ENCODE assay signal across 12 cellular contexts in the genomic region with DNA sequence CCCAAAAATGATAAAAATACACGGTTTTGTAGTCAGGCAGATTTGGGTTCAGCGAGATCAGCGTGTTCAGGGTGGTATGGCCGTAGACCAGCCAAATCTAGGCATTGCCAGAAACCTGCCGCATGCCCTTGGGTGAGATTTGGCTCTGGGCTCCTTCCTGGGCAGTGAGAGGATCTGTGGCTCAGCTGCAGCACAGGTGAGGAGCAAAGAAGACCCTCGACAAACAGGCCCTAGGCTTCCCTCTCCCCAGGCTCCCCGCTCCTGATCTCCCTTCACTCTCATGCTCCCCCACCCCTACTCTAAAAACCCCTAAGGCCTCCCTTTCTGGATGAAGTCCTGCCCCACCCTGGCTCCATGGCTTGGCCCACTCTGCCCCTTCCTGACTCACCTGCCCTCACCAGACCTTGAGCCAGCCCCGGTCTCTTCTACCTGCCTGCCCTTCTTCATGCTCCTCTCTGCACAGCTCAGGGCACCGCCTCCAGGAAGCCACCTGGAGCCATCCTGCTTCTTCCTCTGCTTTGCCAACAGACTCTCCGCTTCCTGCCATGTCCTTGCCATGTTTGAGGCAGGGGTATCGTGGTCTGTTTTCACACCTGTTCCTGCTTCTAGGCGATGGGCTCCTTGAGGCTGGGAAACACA.
"Had no signal": no experiment of that assay in that cellular context is flagged by ENCODE, and none has a peak within 500 bp of the region (broad histone marks: within the 10 kb centered on the region; RNA-seq: fewer than 3 reads in every experiment).

No MANE protein-coding gene starts in this region.

- H3K27ac ChIP-seq: esophagus muscularis mucosa, tibial artery, VCaP had no signal

- H3K27me3 ChIP-seq: tibial artery had no signal

- DNase-seq: activated CD4-positive, alpha-beta T cell treated with anti-CD3 and anti-CD28 coated beads for 36 hours; activated CD8-positive, alpha-beta T cell treated with anti-CD3 and anti-CD28 coated beads for 36 hours; activated naive CD4-positive, alpha-beta T cell treated with anti-CD3 and anti-CD28 coated beads, Interleukin-2, amount 50 U/mL, for 16 hours; mammary epithelial cell; mucosa of descending colon; stimulated activated CD4-positive, alpha-beta T cell treated with anti-CD3 and anti-CD28 coated beads, Interleukin-15, amount 100 ng/mL, for 24 hours; T-helper 1 cell had no signal

- H3K27ac Mint-ChIP-seq: activated CD4-positive, alpha-beta T cell treated with anti-CD3 and anti-CD28 coated beads for 36 hours; activated CD8-positive, alpha-beta T cell treated with anti-CD3 and anti-CD28 coated beads for 36 hours; activated T-helper 1 cell treated with anti-CD3 and anti-CD28 coated beads, Interleukin-12 subunit alpha, Interleukin-12 subunit beta, Interleukin-2, Interleukin-4 antibody, amounts not matched to agents 30 ng/mL and 10 ng/mL and 1 ng/mL, durations not matched to agents 14 hours and 24 hours and 36 hours; natural killer cell treated with Interleukin-12 subunit alpha and Interleukin-12 subunit beta and Interleukin-15 and Interleukin-18, amount 100 ng/mL, for 72 hours had no signal

- H3K9me3 Mint-ChIP-seq: activated T-helper 1 cell treated with anti-CD3 and anti-CD28 coated beads, Interleukin-12 subunit alpha, Interleukin-12 subunit beta, Interleukin-2, Interleukin-4 antibody, amounts not matched to agents 30 ng/mL and 10 ng/mL and 1 ng/mL, durations not matched to agents 14 hours and 24 hours and 36 hours; natural killer cell treated with Interleukin-12 subunit alpha and Interleukin-12 subunit beta and Interleukin-15 and Interleukin-18, amount 100 ng/mL, for 72 hours had no signal

- H3K36me3 Mint-ChIP-seq: natural killer cell treated with Interleukin-12 subunit alpha and Interleukin-12 subunit beta and Interleukin-15 and Interleukin-18, amount 100 ng/mL, for 72 hours had no signal

- ATAC-seq: activated CD4-positive, alpha-beta T cell treated with anti-CD3 and anti-CD28 coated beads for 36 hours; activated CD8-positive, alpha-beta T cell treated with anti-CD3 and anti-CD28 coated beads for 36 hours; mucosa of descending colon had no signal

- H3K4me1 ChIP-seq: esophagus muscularis mucosa, tibial artery had no signal

- H3K4me3 Mint-ChIP-seq: activated CD4-positive, alpha-beta T cell treated with anti-CD3 and anti-CD28 coated beads for 36 hours; activated CD8-positive, alpha-beta T cell treated with anti-CD3 and anti-CD28 coated beads for 36 hours; activated T-helper 1 cell treated with anti-CD3 and anti-CD28 coated beads, Interleukin-12 subunit alpha, Interleukin-12 subunit beta, Interleukin-2, Interleukin-4 antibody, amounts not matched to agents 30 ng/mL and 10 ng/mL and 1 ng/mL, durations not matched to agents 14 hours and 24 hours and 36 hours; natural killer cell treated with Interleukin-12 subunit alpha and Interleukin-12 subunit beta and Interleukin-15 and Interleukin-18, amount 100 ng/mL, for 72 hours had no signal

- H3K4me3 ChIP-seq: esophagus muscularis mucosa, mucosa of descending colon, tibial artery had no signal

- H3K36me3 ChIP-seq: esophagus muscularis mucosa, tibial artery had no signal

- H3K4me1 Mint-ChIP-seq: activated CD4-positive, alpha-beta T cell treated with anti-CD3 and anti-CD28 coated beads for 36 hours had no signal

- H3K9me3 ChIP-seq: mucosa of descending colon, tibial artery had no signal
